1 cellular context compared by ENCODE assay signal in genomic region chr22:29753808-29754657, GRCh38.
TF ChIP-seq lines count a peak whose summit lies in the region.

No MANE protein-coding gene starts in this region.

TF ChIP-seq in IMR-90, 13 proteins besides CTCF, POLR2A, EP300 and RAD21:
- TF ChIP-seq MAZ (IDR thresholded peaks at IDR 0.05; ENCODE audit: borderline replicate concordance, low read depth, low read length) (no peak), USF2 (IDR thresholded peaks at IDR 0.05; ENCODE audit: low read depth, low read length) (no peak), MAFK (IDR thresholded peaks at IDR 0.05; ENCODE audit: low read depth, low read length) (no peak)
